In the genomic region with DNA sequence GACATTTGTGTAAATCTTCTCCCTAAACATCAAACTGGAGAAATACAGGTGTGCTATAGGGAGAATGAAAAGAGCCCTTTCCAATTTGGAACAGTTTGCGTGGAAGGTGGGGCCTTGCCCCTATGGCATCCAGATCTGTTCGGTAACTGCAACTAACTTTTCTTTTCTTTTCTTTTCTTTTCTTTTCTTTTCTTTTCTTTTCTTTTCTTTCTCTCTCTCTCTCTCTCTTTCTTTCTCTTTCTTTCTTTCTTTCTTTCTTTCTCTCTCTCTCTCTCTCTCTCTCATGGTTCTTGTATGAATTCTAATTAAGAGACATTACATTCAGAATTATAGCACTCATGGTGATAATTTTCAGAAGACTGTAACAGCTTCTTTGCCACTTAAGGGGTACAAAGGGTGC, we compare ENCODE assay signal across 1 cellular context.
TF ChIP-seq lines count a peak whose summit lies in the region.

No MANE protein-coding gene starts in this region.

TF ChIP-seq in GM23338, 12 proteins besides CTCF, POLR2A, EP300 and RAD21 (continued from another document):
- TF ChIP-seq, protein P1, sequence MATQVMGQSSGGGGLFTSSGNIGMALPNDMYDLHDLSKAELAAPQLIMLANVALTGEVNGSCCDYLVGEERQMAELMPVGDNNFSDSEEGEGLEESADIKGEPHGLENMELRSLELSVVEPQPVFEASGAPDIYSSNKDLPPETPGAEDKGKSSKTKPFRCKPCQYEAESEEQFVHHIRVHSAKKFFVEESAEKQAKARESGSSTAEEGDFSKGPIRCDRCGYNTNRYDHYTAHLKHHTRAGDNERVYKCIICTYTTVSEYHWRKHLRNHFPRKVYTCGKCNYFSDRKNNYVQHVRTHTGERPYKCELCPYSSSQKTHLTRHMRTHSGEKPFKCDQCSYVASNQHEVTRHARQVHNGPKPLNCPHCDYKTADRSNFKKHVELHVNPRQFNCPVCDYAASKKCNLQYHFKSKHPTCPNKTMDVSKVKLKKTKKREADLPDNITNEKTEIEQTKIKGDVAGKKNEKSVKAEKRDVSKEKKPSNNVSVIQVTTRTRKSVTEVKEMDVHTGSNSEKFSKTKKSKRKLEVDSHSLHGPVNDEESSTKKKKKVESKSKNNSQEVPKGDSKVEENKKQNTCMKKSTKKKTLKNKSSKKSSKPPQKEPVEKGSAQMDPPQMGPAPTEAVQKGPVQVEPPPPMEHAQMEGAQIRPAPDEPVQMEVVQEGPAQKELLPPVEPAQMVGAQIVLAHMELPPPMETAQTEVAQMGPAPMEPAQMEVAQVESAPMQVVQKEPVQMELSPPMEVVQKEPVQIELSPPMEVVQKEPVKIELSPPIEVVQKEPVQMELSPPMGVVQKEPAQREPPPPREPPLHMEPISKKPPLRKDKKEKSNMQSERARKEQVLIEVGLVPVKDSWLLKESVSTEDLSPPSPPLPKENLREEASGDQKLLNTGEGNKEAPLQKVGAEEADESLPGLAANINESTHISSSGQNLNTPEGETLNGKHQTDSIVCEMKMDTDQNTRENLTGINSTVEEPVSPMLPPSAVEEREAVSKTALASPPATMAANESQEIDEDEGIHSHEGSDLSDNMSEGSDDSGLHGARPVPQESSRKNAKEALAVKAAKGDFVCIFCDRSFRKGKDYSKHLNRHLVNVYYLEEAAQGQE (IDR thresholded peaks at IDR 0.05; ENCODE audit: unreplicated experiment), result no peak
- no peak for TF ChIP-seq ZNF114 (CRISPR knock-in tag; IDR thresholded peaks at IDR 0.05)
- no peak for TF ChIP-seq POLR2AphosphoS5 (IDR thresholded peaks at IDR 0.05; ENCODE audit: low read depth)
